ENCODE assay signal across 8 cellular contexts in the genomic region with DNA sequence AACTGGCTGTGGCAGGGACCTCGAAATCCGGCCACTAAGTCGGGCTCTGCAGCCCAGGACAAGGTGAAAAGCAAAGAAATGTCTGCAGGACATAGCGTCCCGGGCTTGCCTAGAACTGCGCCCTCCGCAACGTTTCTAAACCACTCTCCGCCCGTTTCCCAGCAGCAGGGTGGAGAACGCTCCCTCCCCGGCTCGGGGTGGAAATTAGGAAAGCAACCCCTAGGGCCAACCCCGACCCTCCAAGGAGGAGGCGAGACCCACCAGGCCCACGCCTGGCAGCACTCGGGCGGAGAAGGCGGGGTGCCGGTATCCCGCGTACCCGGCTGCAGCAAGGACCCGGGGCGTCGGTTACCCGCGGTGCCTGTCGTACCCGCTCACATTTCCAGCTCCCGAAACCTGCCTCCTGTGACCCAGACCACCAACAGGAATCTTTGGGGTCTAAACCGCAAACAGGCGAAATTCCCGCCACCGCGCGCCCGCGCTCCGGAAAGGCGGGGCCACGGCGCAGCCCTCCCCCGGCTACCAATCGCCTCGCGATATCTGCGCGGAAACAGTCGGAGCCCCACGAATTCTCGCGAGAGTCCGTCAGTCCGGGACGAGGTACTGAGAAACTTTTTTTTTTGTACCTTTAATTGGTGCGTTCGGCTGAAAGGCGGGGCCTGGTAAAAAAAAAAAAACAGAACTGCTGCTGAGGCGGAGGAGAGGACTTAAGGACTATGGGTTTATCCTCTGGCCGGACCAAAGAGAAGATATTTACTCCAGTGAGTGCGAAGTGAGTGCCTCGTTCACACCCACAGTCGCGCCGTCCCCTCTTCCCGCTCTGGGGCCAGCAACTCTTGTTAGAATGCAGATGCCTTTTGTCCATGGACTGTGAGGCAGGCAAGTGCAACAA. TPM values are rescaled to one million over a fixed set of nuclear protein-coding genes. Genes with fewer than 3 reads are reported as not detected.
DNase-seq lines count a peak whose midpoint lies in the region; ATAC-seq and TF ChIP-seq lines count a peak whose summit lies in the region.

A gene with protein sequence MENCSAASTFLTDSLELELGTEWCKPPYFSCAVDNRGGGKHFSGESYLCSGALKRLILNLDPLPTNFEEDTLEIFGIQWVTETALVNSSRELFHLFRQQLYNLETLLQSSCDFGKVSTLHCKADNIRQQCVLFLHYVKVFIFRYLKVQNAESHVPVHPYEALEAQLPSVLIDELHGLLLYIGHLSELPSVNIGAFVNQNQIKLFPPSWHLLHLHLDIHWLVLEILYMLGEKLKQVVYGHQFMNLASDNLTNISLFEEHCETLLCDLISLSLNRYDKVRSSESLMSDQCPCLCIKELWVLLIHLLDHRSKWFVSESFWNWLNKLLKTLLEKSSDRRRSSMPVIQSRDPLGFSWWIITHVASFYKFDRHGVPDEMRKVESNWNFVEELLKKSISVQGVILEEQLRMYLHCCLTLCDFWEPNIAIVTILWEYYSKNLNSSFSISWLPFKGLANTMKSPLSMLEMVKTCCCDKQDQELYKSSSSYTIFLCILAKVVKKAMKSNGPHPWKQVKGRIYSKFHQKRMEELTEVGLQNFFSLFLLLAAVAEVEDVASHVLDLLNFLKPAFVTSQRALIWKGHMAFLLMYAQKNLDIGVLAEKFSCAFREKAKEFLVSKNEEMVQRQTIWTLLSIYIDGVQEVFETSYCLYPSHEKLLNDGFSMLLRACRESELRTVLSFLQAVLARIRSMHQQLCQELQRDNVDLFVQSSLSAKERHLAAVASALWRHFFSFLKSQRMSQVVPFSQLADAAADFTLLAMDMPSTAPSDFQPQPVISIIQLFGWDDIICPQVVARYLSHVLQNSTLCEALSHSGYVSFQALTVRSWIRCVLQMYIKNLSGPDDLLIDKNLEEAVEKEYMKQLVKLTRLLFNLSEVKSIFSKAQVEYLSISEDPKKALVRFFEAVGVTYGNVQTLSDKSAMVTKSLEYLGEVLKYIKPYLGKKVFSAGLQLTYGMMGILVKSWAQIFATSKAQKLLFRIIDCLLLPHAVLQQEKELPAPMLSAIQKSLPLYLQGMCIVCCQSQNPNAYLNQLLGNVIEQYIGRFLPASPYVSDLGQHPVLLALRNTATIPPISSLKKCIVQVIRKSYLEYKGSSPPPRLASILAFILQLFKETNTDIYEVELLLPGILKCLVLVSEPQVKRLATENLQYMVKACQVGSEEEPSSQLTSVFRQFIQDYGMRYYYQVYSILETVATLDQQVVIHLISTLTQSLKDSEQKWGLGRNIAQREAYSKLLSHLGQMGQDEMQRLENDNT (minus strand): TSS at position 491 of the 892 bp plus-strand sequence. CDS start 739 bp downstream, outside the sequence.

- peaks cover 29% of the 10 kb centered on the region for H3K36me3 Mint-ChIP-seq in activated CD4-positive, alpha-beta T cell treated with anti-CD3 and anti-CD28 coated beads for 36 hours (ENCODE audit: low read depth)

- CTCF ChIA-PET in activated CD4-positive, alpha-beta T cell treated with anti-CD3 and anti-CD28 coated beads for 36 hours (lab: Charles Lee): interaction anchor here (0.6 kb wide), 1 partner anchor 386 kb away, joined by 3 read pairs; no protein-coding TSS in a partner anchor

- peaks cover 23% of the 10 kb centered on the region for H3K4me1 Mint-ChIP-seq in activated CD4-positive, alpha-beta T cell treated with anti-CD3 and anti-CD28 coated beads for 36 hours

- H3K4me3 Mint-ChIP-seq in activated CD4-positive, alpha-beta T cell treated with anti-CD3 and anti-CD28 coated beads for 36 hours: peak within 1 kb of the TSS; percentile 76

- no peaks in the 10 kb centered on the region for H3K9me3 Mint-ChIP-seq in activated CD4-positive, alpha-beta T cell treated with anti-CD3 and anti-CD28 coated beads for 36 hours (ENCODE audit: low read depth)

- no peak for TF ChIP-seq CTCF in coronary artery (IDR thresholded peaks at IDR 0.05)

- no peaks in the 10 kb centered on the region for H4K20me1 ChIP-seq in BLaER1

- peak; percentile 98 for ATAC-seq in GM19324 (IDR thresholded peaks at IDR 0.05; ENCODE audit: low FRiP score, unreplicated experiment)
- ATAC-seq in HG03460 (IDR thresholded peaks at IDR 0.05; ENCODE audit: unreplicated experiment): peak; percentile 96
- peak; percentile 98 for ATAC-seq in activated CD4-positive, alpha-beta T cell treated with anti-CD3 and anti-CD28 coated beads for 36 hours

- H3K4me2 ChIP-seq in BLaER1: peak within 1 kb of the TSS; percentile 82

- H3K27ac Mint-ChIP-seq in activated CD4-positive, alpha-beta T cell treated with anti-CD3 and anti-CD28 coated beads for 36 hours: peak within 1 kb of the TSS; percentile 79

- peak within 1 kb of the TSS; percentile 96 for H3K27ac ChIP-seq in BLaER1
- H3K27ac ChIP-seq in coronary artery: peak within 1 kb of the TSS; percentile 28 to 52

- no peaks in the 10 kb centered on the region for H3K27me3 Mint-ChIP-seq in activated CD4-positive, alpha-beta T cell treated with anti-CD3 and anti-CD28 coated beads for 36 hours

- peaks cover 24% of the 10 kb centered on the region for H3K36me3 ChIP-seq in BLaER1

- peaks cover 29% of the 10 kb centered on the region for H3K4me1 ChIP-seq in BLaER1

- H3K4me3 ChIP-seq in BLaER1 (peak within 1 kb of the TSS; percentile 89), coronary artery (peak within 1 kb of the TSS; percentile 78)

- POLR2A ChIA-PET in activated CD4-positive, alpha-beta T cell treated with anti-CD3 and anti-CD28 coated beads for 36 hours (lab: Charles Lee): no interaction called here

- H3K27me3 ChIP-seq in BLaER1: no peaks in the 10 kb centered on the region

- H3K9ac ChIP-seq in BLaER1: peak within 1 kb of the TSS; percentile 95

- peak; percentile 72 for DNase-seq in NCI-H524 treated with DMSO at 0.1 percent for 48 hours (lab: John Stamatoyannopoulos, UW)
- DNase-seq in activated CD4-positive, alpha-beta T cell treated with anti-CD3 and anti-CD28 coated beads for 36 hours: peak; percentile 96
- DNase-seq in coronary artery (ENCODE audit: low spot score): peak; percentile 92
- DNase-seq in left kidney (ENCODE audit: low read depth, low spot score): peak; percentile 99
- DNase-seq in stimulated activated CD4-positive, alpha-beta T cell treated with anti-CD3 and anti-CD28 coated beads, Interleukin-1b, Interleukin-23, amount 100 ng/mL, for 48 hours: peak; percentile 93

- intact Hi-C loops in activated CD4-positive, alpha-beta T cell treated with anti-CD3 and anti-CD28 coated beads for 36 hours (cut with DNase I, micrococcal nuclease): loop anchor here (1.0 to 10.0 kb wide), 10 partner anchors 111 to 1708 kb away; a partner anchor contains a TSS

- no peaks in the 10 kb centered on the region for H3K9me3 ChIP-seq in BLaER1

RNA-seq across cellular contexts. Expression of the gene that starts here (rescaled TPM):
- total RNA-seq in activated CD4-positive, alpha-beta T cell treated with anti-CD3 and anti-CD28 coated beads for 36 hours: 10 to 100 TPM; 33.9 to 43.6 TPM

Comparison
In these comparisons a context has a peak if more than half of its experiments do, and no peak if none do; other contexts are left out.
1. Peak in every context shown above with its lines: DNase-seq, ATAC-seq, H3K4me3 ChIP-seq and H3K27ac ChIP-seq.